In genomic region chr13:44921931-44922758, GRCh38 we compare ENCODE assay signal across 9 cellular contexts.
DNase-seq lines count a peak whose midpoint lies in the region; ATAC-seq and TF ChIP-seq lines count a peak whose summit lies in the region.
"Had no signal": no experiment of that assay in that cellular context is flagged by ENCODE, and none has a peak within 500 bp of the region (broad histone marks: within the 10 kb centered on the region; RNA-seq: fewer than 3 reads in every experiment).

No MANE protein-coding gene starts in this region.

- CTCF ChIA-PET in Calu3 (lab: Charles Lee): interaction anchor here (0.7 kb wide), 1 partner anchor 385 kb away, joined by 8 read pairs; no protein-coding TSS in a partner anchor

- no peaks in the 10 kb centered on the region for H3K4me1 Mint-ChIP-seq in Calu3 (ENCODE audit: low read depth, unreplicated experiment)

- TF ChIP-seq EP300 in esophagus muscularis mucosa (IDR thresholded peaks at IDR 0.05): peak; percentile 69
- TF ChIP-seq EP300 in ovary (IDR thresholded peaks at IDR 0.05): peak; percentile 28

- H3K27ac ChIP-seq in esophagus muscularis mucosa (replicated peaks in 1 of 4) (peak overlapping the region; percentile 95 to 99 (median 96)), ovary (peak overlapping the region; percentile 0 to 27)

- H3K9me3 ChIP-seq in esophagus muscularis mucosa (no peaks in the 10 kb centered on the region), ovary (no peaks in the 10 kb centered on the region)

- DNase-seq in Calu3 (peak; percentile 24), NCI-H69 (lab: John Stamatoyannopoulos, UW) (peak; percentile 66), esophagus muscularis mucosa (ENCODE audit: extremely low spot score) (peak; percentile 92), ovary (peak in 2 of 5 donors; percentile 60 to 71), cerebellar nuclear complex (lab: John Stamatoyannopoulos, UW) (no peak), NCI-H748 (lab: John Stamatoyannopoulos, UW; ENCODE audit: unreplicated experiment) (no peak)
- DNase-seq in activated effector memory CD4-positive, alpha-beta T cell treated with Interleukin-2 at 50 U/mL for 16 hours: no peak
- DNase-seq: NCI-H1694 had no signal

- no peak for ATAC-seq in HG03457 (IDR thresholded peaks at IDR 0.05; ENCODE audit: unreplicated experiment)

- peaks cover 14% of the 10 kb centered on the region for H3K27me3 Mint-ChIP-seq in Calu3 (ENCODE audit: unreplicated experiment)

- TF ChIP-seq CTCF in Calu3 (IDR thresholded peaks at IDR 0.05; ENCODE audit: unreplicated experiment): no peak
- no peak for TF ChIP-seq CTCF in esophagus muscularis mucosa (IDR thresholded peaks at IDR 0.05)
- TF ChIP-seq CTCF in ovary (IDR thresholded peaks at IDR 0.05): no peak

- no peak overlapping the region for H3K27ac Mint-ChIP-seq in Calu3 (ENCODE audit: unreplicated experiment)

- no peaks in the 10 kb centered on the region for H3K36me3 Mint-ChIP-seq in Calu3 (ENCODE audit: insufficient read depth, unreplicated experiment)

- no peaks in the 10 kb centered on the region for H3K27me3 ChIP-seq in esophagus muscularis mucosa
- H3K27me3 ChIP-seq in ovary: no peaks in the 10 kb centered on the region

- H3K36me3 ChIP-seq in esophagus muscularis mucosa (no peaks in the 10 kb centered on the region), ovary (no peaks in the 10 kb centered on the region)

- H3K4me1 ChIP-seq in esophagus muscularis mucosa (peaks cover 32 to 63% (median 57%) of the 10 kb centered on the region in 4 donors), ovary (ENCODE audit: insufficient read depth) (peaks cover 8% of the 10 kb centered on the region)

- no TSS peak for BruUV-seq in Calu3 (replicated peaks; lab: Mats Ljungman, UMichigan)

- intact Hi-C loops in Calu3 (cut with micrococcal nuclease; ENCODE audit: unreplicated experiment): no loop called here
- intact Hi-C loops in esophagus muscularis mucosa (cut with DNase I): loop anchor here (5.0 kb wide), 1 partner anchor 45 kb away; no protein-coding TSS in a partner anchor
- intact Hi-C loops in ovary (cut with DNase I): loop anchor here in 1 of 4 donors (10.0 kb wide), 1 partner anchor 347 kb away; the partner anchor contains the start of gene TSC22D1

- WGBS in esophagus muscularis mucosa: 46% methylated on average over 2 of the region's 2 CpGs
- 2 to 10% (median 3%) methylated on average over 2 of the region's 2 CpGs for WGBS in ovary, 3 donors

- TF ChIP-seq POLR2A in esophagus muscularis mucosa (IDR thresholded peaks at IDR 0.05; ENCODE audit: low read depth): no peak
- TF ChIP-seq POLR2A in ovary (IDR thresholded peaks at IDR 0.05): no peak

- no peak overlapping the region for H3K4me3 Mint-ChIP-seq in Calu3 (ENCODE audit: low read depth, unreplicated experiment)

- H3K4me3 ChIP-seq in esophagus muscularis mucosa (no peak overlapping the region), ovary (no peak overlapping the region)

- H3K9me3 Mint-ChIP-seq in Calu3 (ENCODE audit: low read depth, unreplicated experiment): no peaks in the 10 kb centered on the region

Comparison
In these comparisons a context has a peak if more than half of its experiments do, and no peak if none do; other contexts are left out.
1. DNase-seq: peak in Calu3 (single experiment), NCI-H69 (single experiment) and esophagus muscularis mucosa (single experiment); none in cerebellar nuclear complex (0 of 2), activated effector memory CD4-positive, alpha-beta T cell treated with Interleukin-2 at 50 U/mL for 16 hours (single experiment) and NCI-H748 (single experiment).